22 cellular contexts compared by ENCODE assay signal in the genomic region with DNA sequence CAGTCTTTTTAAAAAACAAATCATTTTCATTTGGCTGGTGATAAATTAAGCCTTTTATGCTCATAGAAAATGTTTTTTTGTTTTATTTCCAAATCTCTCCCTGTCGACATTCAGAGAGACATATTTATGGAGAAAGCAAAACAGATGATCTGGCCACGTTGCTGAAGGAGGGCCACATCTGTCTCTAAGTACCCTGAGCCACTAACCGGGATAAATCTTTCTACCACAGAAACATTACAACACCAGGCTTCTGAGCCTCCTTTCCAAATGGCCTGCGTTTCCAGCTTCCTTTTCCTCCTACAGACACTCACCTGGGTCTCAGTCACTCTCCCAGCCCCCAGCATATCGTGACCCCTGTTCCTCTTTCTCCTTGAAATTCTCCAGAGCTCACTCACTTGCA.
"Had no signal": no experiment of that assay in that cellular context is flagged by ENCODE, and none has a peak within 500 bp of the region (broad histone marks: within the 10 kb centered on the region; RNA-seq: fewer than 3 reads in every experiment).

No MANE protein-coding gene starts in this region.

- DNase-seq: activated CD4-positive, alpha-beta memory T cell treated with anti-CD3 and anti-CD28 coated beads for 36 hours; activated CD4-positive, alpha-beta T cell treated with anti-CD3 and anti-CD28 coated beads for 48 hours; activated CD4-positive, CD25-positive, alpha-beta regulatory T cell; activated naive CD4-positive, alpha-beta T cell treated with anti-CD3 and anti-CD28 coated beads for 36 hours; activated naive CD8-positive, alpha-beta T cell treated with anti-CD3 and anti-CD28 coated beads, Interleukin-2, amount 10 ng/mL, durations not matched to agents 7 days and 5 days; activated T-cell treated with anti-CD3 and anti-CD28 coated beads, Interleukin-2, amount 50 U/mL, for 48 hours; amygdala; colonic mucosa; dorsolateral prefrontal cortex; heart left ventricle; islet precursor cell; left colon; stimulated activated CD4-positive, alpha-beta T cell treated with anti-CD3 and anti-CD28 coated beads, Interleukin-1b, Interleukin-23, amount 100 ng/mL, for 48 hours; substantia nigra; T-helper 17 cell; tibial artery had no signal

- H3K36me3 Mint-ChIP-seq: activated CD4-positive, alpha-beta memory T cell treated with anti-CD3 and anti-CD28 coated beads for 36 hours; activated naive CD8-positive, alpha-beta T cell treated with anti-CD3 and anti-CD28 coated beads, Interleukin-2, amount 10 ng/mL, durations not matched to agents 7 days and 5 days; memory B cell; neural progenitor cell had no signal

- ATAC-seq: heart left ventricle, left colon, T-helper 17 cell had no signal

- H3K9me3 Mint-ChIP-seq: stimulated activated naive CD8-positive, alpha-beta T cell treated with anti-CD3 and anti-CD28 coated beads, Interleukin-15, Interleukin-2, amounts not matched to agents 100 ng/mL and 50 ng/mL, for 24 hours had no signal

- H3K4me1 Mint-ChIP-seq: activated naive CD8-positive, alpha-beta T cell treated with anti-CD3 and anti-CD28 coated beads, Interleukin-2, amount 10 ng/mL, durations not matched to agents 7 days and 5 days; memory B cell; T-helper 17 cell had no signal

- H3K4me3 ChIP-seq: colonic mucosa, dorsolateral prefrontal cortex, esophagus muscularis mucosa, heart left ventricle, neural progenitor cell, skin epidermis, tibial artery had no signal

- H3K27ac Mint-ChIP-seq: activated CD4-positive, alpha-beta memory T cell treated with anti-CD3 and anti-CD28 coated beads for 36 hours; activated naive CD4-positive, alpha-beta T cell treated with anti-CD3 and anti-CD28 coated beads for 36 hours; activated naive CD8-positive, alpha-beta T cell treated with anti-CD3 and anti-CD28 coated beads, Interleukin-2, amount 10 ng/mL, durations not matched to agents 7 days and 5 days; memory B cell; neural progenitor cell; progenitor cell of endocrine pancreas; stimulated activated naive CD8-positive, alpha-beta T cell treated with anti-CD3 and anti-CD28 coated beads, Interleukin-15, Interleukin-2, amounts not matched to agents 100 ng/mL and 50 ng/mL, for 24 hours; T-helper 17 cell had no signal

- H3K4me3 Mint-ChIP-seq: activated CD4-positive, alpha-beta memory T cell treated with anti-CD3 and anti-CD28 coated beads for 36 hours; activated naive CD4-positive, alpha-beta T cell treated with anti-CD3 and anti-CD28 coated beads for 36 hours; activated naive CD8-positive, alpha-beta T cell treated with anti-CD3 and anti-CD28 coated beads, Interleukin-2, amount 10 ng/mL, durations not matched to agents 7 days and 5 days; memory B cell; neural progenitor cell; stimulated activated naive CD8-positive, alpha-beta T cell treated with anti-CD3 and anti-CD28 coated beads, Interleukin-15, Interleukin-2, amounts not matched to agents 100 ng/mL and 50 ng/mL, for 24 hours; T-helper 17 cell had no signal

- H3K27me3 Mint-ChIP-seq: memory B cell, progenitor cell of endocrine pancreas had no signal
